9 cellular contexts compared by ENCODE assay signal in genomic region chr20:10666221-10667076, GRCh38. TPM values are rescaled to one million over a fixed set of nuclear protein-coding genes. Genes with fewer than 3 reads are reported as not detected.
DNase-seq lines count a peak whose midpoint lies in the region; TF ChIP-seq lines count a peak whose summit lies in the region.
"Had no signal": no experiment of that assay in that cellular context is flagged by ENCODE, and none has a peak within 500 bp of the region (broad histone marks: within the 10 kb centered on the region; RNA-seq: fewer than 3 reads in every experiment).

No MANE protein-coding gene starts in this region.

- H3K27me3 ChIP-seq in SJSA1 (replicated peaks) (no peaks in the 10 kb centered on the region), dorsolateral prefrontal cortex (no peaks in the 10 kb centered on the region), thyroid gland (no peaks in the 10 kb centered on the region)
- H3K27me3 ChIP-seq: Peyer's patch had no signal

- H3K4me1 ChIP-seq in SJSA1 (replicated peaks), result peaks cover 59% of the 10 kb centered on the region
- H3K4me1 ChIP-seq in thyroid gland, result peaks cover 63 to 93% of the 10 kb centered on the region in 2 donors

- intact Hi-C loops in dorsolateral prefrontal cortex (cut with DNase I) (no loop called here), thyroid gland (cut with DNase I) (no loop called here)

- H3K36me3 Mint-ChIP-seq in mesothelial cell of epicardium, result peaks cover 22% of the 10 kb centered on the region

- TF ChIP-seq CTCF in dorsolateral prefrontal cortex (IDR thresholded peaks at IDR 0.05 in 54 of 56, conservative IDR thresholded peaks at IDR 0.05 in 2 of 56; ENCODE audit: low read depth in 1 of 56, partially characterized antibody in 56 of 56) (no peak), mesothelial cell of epicardium (IDR thresholded peaks at IDR 0.05; ENCODE audit: unreplicated experiment) (no peak), thyroid gland (IDR thresholded peaks at IDR 0.05) (no peak)

- H3K27ac Mint-ChIP-seq in mesothelial cell of epicardium, result peak overlapping the region; percentile 94

- no peak overlapping the region for H3K4me3 Mint-ChIP-seq in mesothelial cell of epicardium

- H3K4me1 Mint-ChIP-seq in mesothelial cell of epicardium, result peaks cover 79% of the 10 kb centered on the region

- TF ChIP-seq POLR2A in thyroid gland (IDR thresholded peaks at IDR 0.05), result no peak

- H3K27me3 Mint-ChIP-seq in mesothelial cell of epicardium (ENCODE audit: low read depth), result no peaks in the 10 kb centered on the region

- 77 to 78% methylated on average over 7 of the region's 7 CpGs for WGBS in thyroid gland, 2 donors

- H3K36me3 ChIP-seq in SJSA1 (peaks cover 65% of the 10 kb centered on the region), thyroid gland (peaks cover 0 to 6% of the 10 kb centered on the region in 2 donors)

- H3K9me3 ChIP-seq in SJSA1 (replicated peaks), result no peaks in the 10 kb centered on the region
- H3K9me3 ChIP-seq in thyroid gland, result no peaks in the 10 kb centered on the region
- H3K9me3 ChIP-seq: Peyer's patch had no signal

- DNase-seq in SJSA1 (ENCODE audit: low read depth in 1 of 2, low spot score in 2 of 2) (no peak), dorsolateral prefrontal cortex (no peak), mesothelial cell of epicardium (ENCODE audit: low spot score in 2 of 2, unreplicated experiment in 2 of 2) (no peak), thyroid gland (no peak), HK-2 (ENCODE audit: unreplicated experiment) (no peak), NCI-H2081 (lab: John Stamatoyannopoulos, UW) (no peak)
- DNase-seq in activated CD4-positive, alpha-beta T cell treated with anti-CD3 and anti-CD28 coated beads, Interleukin-2, amount 50 U/mL, for 4 hours, result no peak
- DNase-seq: erythroblast, Peyer's patch had no signal

- H3K9me3 Mint-ChIP-seq in mesothelial cell of epicardium, result no peaks in the 10 kb centered on the region

- H3K4me3 ChIP-seq in SJSA1, result no peak overlapping the region
- H3K4me3 ChIP-seq in dorsolateral prefrontal cortex, result peak overlapping the region in 32 of 59 donors; percentile 3 to 46 (median 24)
- no peak overlapping the region for H3K4me3 ChIP-seq in thyroid gland (replicated peaks in 1 of 3)
- H3K4me3 ChIP-seq: Peyer's patch had no signal

- peak overlapping the region; percentile 97 for H3K27ac ChIP-seq in SJSA1
- peak overlapping the region in 37 of 59 donors; percentile 4 to 77 (median 43) for H3K27ac ChIP-seq in dorsolateral prefrontal cortex
- peak overlapping the region; percentile 55 to 99 (median 60) for H3K27ac ChIP-seq in thyroid gland

RNA-seq across cellular contexts. Expression of gene JAG1, which starts 7.3 kb away (rescaled TPM):
- 40.4 and 40.9 TPM in 2 replicates for total RNA-seq in SJSA1 (2014; rRNA removed; shearing (Covaris generic))
- 10 to 100 TPM; 10.2 to 51.4 (median 21.3) TPM for total RNA-seq in dorsolateral prefrontal cortex
- 70.6 to 74.1 TPM (median 70.9 TPM) in 3 replicates for total RNA-seq in mesothelial cell of epicardium
- total RNA-seq in thyroid gland, result 10 to 100 TPM; 41.2 to 67.9 (median 46.2) TPM

Comparison
In these comparisons a context has a peak if more than half of its experiments do, and no peak if none do; other contexts are left out.
1. H3K27ac ChIP-seq: peak in every context shown above with its lines; median percentile 97 in SJSA1; 60 in thyroid gland; 43 in dorsolateral prefrontal cortex.
2. H3K4me3 ChIP-seq: peak in dorsolateral prefrontal cortex (32 of 59); none in SJSA1 (single experiment) and thyroid gland (0 of 3).